ENCODE assay signal across 14 cellular contexts in genomic region chr3:66496731-66497130, GRCh38. TPM values are rescaled to one million over a fixed set of nuclear protein-coding genes. Genes with fewer than 3 reads are reported as not detected.
A peak's percentile ranks its signal among the peaks of the same experiment; 100 is the strongest.
DNase-seq lines count a peak whose midpoint lies in the region; ATAC-seq lines count a peak whose summit lies in the region.
"Had no signal": no experiment of that assay in that cellular context is flagged by ENCODE, and none has a peak within 500 bp of the region (broad histone marks: within the 10 kb centered on the region; RNA-seq: fewer than 3 reads in every experiment).

No MANE protein-coding gene starts in this region.

- H2BK12ac ChIP-seq in neuronal stem cell (ENCODE audit: low read length): no peak overlapping the region

- no peak overlapping the region for H3K23ac ChIP-seq in neuronal stem cell (ENCODE audit: low read depth, low read length, poor library complexity)

- no peaks in the 10 kb centered on the region for H3K79me1 ChIP-seq in neuronal stem cell (ENCODE audit: low read depth, low read length)

- H4K91ac ChIP-seq in neuronal stem cell (ENCODE audit: low read depth, low read length, poor library complexity): no peak overlapping the region

- H3K27ac ChIP-seq in HUES48 (ENCODE audit: low read depth, low read length) (peak overlapping the region; percentile 84), neuronal stem cell (replicated peaks; ENCODE audit: low read length) (peak overlapping the region; percentile 82)
- H3K27ac ChIP-seq: 22Rv1 had no signal

- peak; percentile 35 for DNase-seq in NCI-H2029 (lab: John Stamatoyannopoulos, UW)
- no peak for DNase-seq in NCI-H2029 treated with DMSO at 0.1 percent for 48 hours (lab: John Stamatoyannopoulos, UW)
- DNase-seq in central memory CD4-positive, alpha-beta T cell: peak; percentile 59
- no peak for DNase-seq in neuronal stem cell (ENCODE audit: low spot score)
- no peak for DNase-seq in NCI-H1417 treated with DMSO at 0.1 percent for 48 hours (lab: John Stamatoyannopoulos, UW)
- DNase-seq in glomerular visceral epithelial cell (ENCODE audit: extremely low spot score): no peak
- DNase-seq: cerebellar nuclear complex, DMS53, mesendoderm, NCI-H524, SK-N-SH had no signal

- H3K9me3 ChIP-seq in HUES48 (ENCODE audit: control insufficient read depth, insufficient read depth, low read length) (no peaks in the 10 kb centered on the region), neuronal stem cell (replicated peaks in 1 of 2; ENCODE audit: control insufficient read depth in 2 of 2, insufficient read depth in 1 of 2, low read depth in 1 of 2, low read length in 2 of 2) (no peaks in the 10 kb centered on the region)
- H3K9me3 ChIP-seq: SK-N-SH had no signal

- no peak overlapping the region for H3K18ac ChIP-seq in neuronal stem cell (ENCODE audit: low read length)

- H2AFZ ChIP-seq in neuronal stem cell (ENCODE audit: low read length): no peak overlapping the region

- H2BK15ac ChIP-seq in neuronal stem cell (ENCODE audit: low read length): no peak overlapping the region

- peak overlapping the region; percentile 20 for H3K4me2 ChIP-seq in neuronal stem cell (ENCODE audit: insufficient read depth, low read length, poor library complexity, severe bottlenecking)
- H3K4me2 ChIP-seq: SK-N-SH had no signal

- no peak overlapping the region for H4K8ac ChIP-seq in neuronal stem cell (ENCODE audit: low read depth, low read length)

- H3K4me3 ChIP-seq in HUES48 (ENCODE audit: low read depth, low read length) (peak overlapping the region; percentile 91), neuronal stem cell (ENCODE audit: low read length in 2 of 2) (peak overlapping the region; percentile 10 to 23)

- H3K36me3 ChIP-seq in HUES48 (ENCODE audit: control insufficient read depth, insufficient read depth, low read length) (no peaks in the 10 kb centered on the region), neuronal stem cell (replicated peaks in 1 of 2; ENCODE audit: control insufficient read depth in 2 of 2, insufficient read depth in 2 of 2, low read length in 2 of 2) (peaks cover 0 to 16% of the 10 kb centered on the region in 2 donors)

- ATAC-seq in HG03460 (IDR thresholded peaks at IDR 0.05; ENCODE audit: unreplicated experiment): no peak

- H2BK120ac ChIP-seq in neuronal stem cell (ENCODE audit: low read depth, low read length): no peak overlapping the region

- H3K9ac ChIP-seq in HUES48 (ENCODE audit: low read depth, low read length): no peak overlapping the region
- no peak overlapping the region for H3K9ac ChIP-seq in neuronal stem cell (ENCODE audit: low read depth, low read length, poor library complexity)
- H3K9ac ChIP-seq: SK-N-SH had no signal

- no peak overlapping the region for H2BK5ac ChIP-seq in neuronal stem cell (ENCODE audit: low read length)

- H3K4me1 ChIP-seq in HUES48 (ENCODE audit: control insufficient read depth, insufficient read depth, low read length) (peaks cover 76% of the 10 kb centered on the region), neuronal stem cell (ENCODE audit: control insufficient read depth in 2 of 2, insufficient read depth in 1 of 2, low read depth in 1 of 2, low read length in 2 of 2) (peaks cover 18 to 57% of the 10 kb centered on the region in 2 donors)

- H2AK5ac ChIP-seq in neuronal stem cell (ENCODE audit: low read depth, low read length): no peak overlapping the region

- no peaks in the 10 kb centered on the region for H3K27me3 ChIP-seq in HUES48 (ENCODE audit: control insufficient read depth, insufficient read depth, low read length)
- no peaks in the 10 kb centered on the region for H3K27me3 ChIP-seq in neuronal stem cell (ENCODE audit: control insufficient read depth in 3 of 3, insufficient read depth in 3 of 3, low read depth in 1 of 3, low read length in 3 of 3)

- H3K14ac ChIP-seq in neuronal stem cell (ENCODE audit: low read length): no peak overlapping the region

- H3K4ac ChIP-seq in neuronal stem cell (ENCODE audit: low read length): no peak overlapping the region

RNA-seq across cellular contexts. Expression of gene LRIG1, which starts 4.1 kb away (rescaled TPM):
- polyA plus RNA-seq in neuronal stem cell (2013, experiment 1 of 2): 183 TPM
- polyA plus RNA-seq in neuronal stem cell (2013, experiment 2 of 2): 174 TPM

Comparison
In these comparisons a context has a peak if more than half of its experiments do, and no peak if none do; other contexts are left out.
1. DNase-seq: peak in NCI-H2029 (single experiment) and central memory CD4-positive, alpha-beta T cell (single experiment); none in NCI-H2029 treated with DMSO at 0.1 percent for 48 hours (single experiment), neuronal stem cell (single experiment), NCI-H1417 treated with DMSO at 0.1 percent for 48 hours (single experiment) and glomerular visceral epithelial cell (single experiment).